10 cellular contexts compared by ENCODE assay signal in genomic region chr2:129347486-129348217, GRCh38.
DNase-seq lines count a peak whose midpoint lies in the region; ATAC-seq and TF ChIP-seq lines count a peak whose summit lies in the region.
"Had no signal": no experiment of that assay in that cellular context is flagged by ENCODE, and none has a peak within 500 bp of the region (broad histone marks: within the 10 kb centered on the region; RNA-seq: fewer than 3 reads in every experiment).

No MANE protein-coding gene starts in this region.

- no peak overlapping the region for H4K8ac ChIP-seq in mesenchymal stem cell (ENCODE audit: low read length)

- no peaks in the 10 kb centered on the region for H3K9me2 ChIP-seq in MM.1S (replicated peaks; ENCODE audit: insufficient read depth, low read length)

- no peaks in the 10 kb centered on the region for H3K9me3 ChIP-seq in MM.1S (replicated peaks; ENCODE audit: insufficient read depth, low read length)
- no peaks in the 10 kb centered on the region for H3K9me3 ChIP-seq in mesenchymal stem cell (ENCODE audit: control insufficient read depth, low read length)

- no peaks in the 10 kb centered on the region for H3F3A ChIP-seq in MM.1S (ENCODE audit: insufficient read depth, low read length)

- H3K36me3 ChIP-seq in MM.1S (replicated peaks; ENCODE audit: insufficient read depth, low read length) (no peaks in the 10 kb centered on the region), mesenchymal stem cell (ENCODE audit: control insufficient read depth in 1 of 2, insufficient read depth in 2 of 2, low read depth in 1 of 2, low read length in 2 of 2) (no peaks in the 10 kb centered on the region)

- no peak overlapping the region for H3K4me3 ChIP-seq in MM.1S (ENCODE audit: low read length)
- no peak overlapping the region for H3K4me3 ChIP-seq in mesenchymal stem cell (ENCODE audit: insufficient read depth in 1 of 2, low read depth in 1 of 2, low read length in 2 of 2)

- no peak overlapping the region for H2BK120ac ChIP-seq in mesenchymal stem cell (ENCODE audit: low read depth, low read length)

- no peak overlapping the region for H2BK15ac ChIP-seq in mesenchymal stem cell (ENCODE audit: low read depth, poor library complexity, severe bottlenecking)

- H4K20me1 ChIP-seq in MM.1S (ENCODE audit: insufficient read depth, low read length), result no peaks in the 10 kb centered on the region

- H2BK12ac ChIP-seq in mesenchymal stem cell (ENCODE audit: low read length in 2 of 2), result no peak overlapping the region

- no peak overlapping the region; the same call in 1 of the 2 replicates for H3K27ac ChIP-seq in MM.1S (ENCODE audit: low read length)
- H3K27ac ChIP-seq in mesenchymal stem cell (ENCODE audit: low read length, poor library complexity, severe bottlenecking), result no peak overlapping the region
- H3K27ac ChIP-seq: VCaP had no signal

- DNase-seq in Ammon's horn (ENCODE audit: low spot score) (peak; percentile 75), GM19238 (ENCODE audit: insufficient read length, low spot score) (peak; percentile 44), MM.1S (peak; percentile 55), NCI-H1417 treated with DMSO at 0.1 percent for 48 hours (lab: John Stamatoyannopoulos, UW) (no peak), mesenchymal stem cell (no peak), islet precursor cell (no peak), SKM-1 (lab: John Stamatoyannopoulos, UW; ENCODE audit: unreplicated experiment) (no peak)
- DNase-seq: NCI-H2171 had no signal

- no peak overlapping the region for H3K4ac ChIP-seq in mesenchymal stem cell (ENCODE audit: low read depth in 1 of 2, low read length in 2 of 2)

- no peak overlapping the region for H4K91ac ChIP-seq in mesenchymal stem cell (ENCODE audit: low read length)

- H3K23ac ChIP-seq in mesenchymal stem cell (ENCODE audit: low read length in 2 of 2), result no peak overlapping the region

- H3K4me1 ChIP-seq in MM.1S (ENCODE audit: low read length) (no peaks in the 10 kb centered on the region), mesenchymal stem cell (ENCODE audit: control insufficient read depth, insufficient read depth, low read depth, low read length) (no peaks in the 10 kb centered on the region)

- H3K18ac ChIP-seq in mesenchymal stem cell (ENCODE audit: low read depth in 1 of 2, low read length in 2 of 2), result no peak overlapping the region

- H3K9ac ChIP-seq in MM.1S (ENCODE audit: low read length), result no peak overlapping the region
- no peak overlapping the region for H3K9ac ChIP-seq in mesenchymal stem cell (ENCODE audit: low read length)

- WGBS in mesenchymal stem cell, result 77% methylated on average over 10 of the region's 11 CpGs

- H3K79me2 ChIP-seq in MM.1S (ENCODE audit: low read length), result no peaks in the 10 kb centered on the region

- peak; percentile 99 for ATAC-seq in HG02870 (IDR thresholded peaks at IDR 0.05; ENCODE audit: unreplicated experiment)

- no peaks in the 10 kb centered on the region for H3K27me3 ChIP-seq in MM.1S (replicated peaks; ENCODE audit: insufficient read depth, low read length)
- H3K27me3 ChIP-seq in mesenchymal stem cell (ENCODE audit: control insufficient read depth in 1 of 2, insufficient read depth in 1 of 2, low read length in 2 of 2), result peaks cover 0 to 3% of the 10 kb centered on the region in 2 experiments

- no peak for TF ChIP-seq CTCF in MM.1S (IDR thresholded peaks at IDR 0.05; ENCODE audit: low read length)

- no peak overlapping the region for H2BK5ac ChIP-seq in mesenchymal stem cell (ENCODE audit: low read depth, low read length, poor library complexity, severe bottlenecking)

- H3K79me1 ChIP-seq in mesenchymal stem cell (replicated peaks; ENCODE audit: low read length, poor library complexity, severe bottlenecking), result no peaks in the 10 kb centered on the region

- H2AK5ac ChIP-seq in mesenchymal stem cell (ENCODE audit: low read length, severe bottlenecking), result no peak overlapping the region

- H3K4me2 ChIP-seq in MM.1S (ENCODE audit: low read depth, low read length), result no peak overlapping the region
- no peak overlapping the region for H3K4me2 ChIP-seq in mesenchymal stem cell (ENCODE audit: low read length, poor library complexity, severe bottlenecking)

- no peak overlapping the region; the same call in 1 of the 2 replicates for H2AFZ ChIP-seq in MM.1S (ENCODE audit: low read length)
- no peak overlapping the region for H2AFZ ChIP-seq in mesenchymal stem cell (ENCODE audit: low read depth, low read length)

- no peak overlapping the region for H3K14ac ChIP-seq in mesenchymal stem cell (ENCODE audit: low read length in 2 of 2)

Comparison
In these comparisons a context has a peak if more than half of its experiments do, and no peak if none do; other contexts are left out.
1. DNase-seq: peak in Ammon's horn (single experiment), GM19238 (single experiment) and MM.1S (single experiment); none in NCI-H1417 treated with DMSO at 0.1 percent for 48 hours (single experiment), mesenchymal stem cell (single experiment), islet precursor cell (single experiment) and SKM-1 (single experiment).